Comparison of ENCODE assay signal across 1 cellular context in the genomic region with DNA sequence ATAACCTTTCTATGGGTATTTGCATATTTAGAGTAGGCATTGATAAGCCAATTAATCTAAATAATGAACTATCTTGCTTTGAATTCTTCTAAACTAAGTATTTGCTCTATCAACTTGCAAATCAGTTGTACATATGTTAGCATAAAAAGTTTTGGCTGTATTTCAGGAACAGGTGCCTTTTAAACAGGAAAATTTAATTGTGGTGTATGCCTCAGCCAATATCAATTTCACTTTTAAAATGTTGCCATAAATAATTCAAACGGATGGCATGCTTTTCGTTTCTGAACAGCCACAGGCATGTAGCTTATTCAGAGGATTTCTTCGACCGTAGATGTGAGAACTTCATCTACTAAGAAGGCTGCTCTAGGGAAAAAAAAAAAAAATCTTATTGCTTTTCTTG.
TF ChIP-seq lines count a peak whose summit lies in the region.

No MANE protein-coding gene starts in this region.

TF ChIP-seq in IMR-90, 13 proteins besides CTCF, POLR2A, EP300 and RAD21 (continued from another document):
- TF ChIP-seq, protein P1, sequence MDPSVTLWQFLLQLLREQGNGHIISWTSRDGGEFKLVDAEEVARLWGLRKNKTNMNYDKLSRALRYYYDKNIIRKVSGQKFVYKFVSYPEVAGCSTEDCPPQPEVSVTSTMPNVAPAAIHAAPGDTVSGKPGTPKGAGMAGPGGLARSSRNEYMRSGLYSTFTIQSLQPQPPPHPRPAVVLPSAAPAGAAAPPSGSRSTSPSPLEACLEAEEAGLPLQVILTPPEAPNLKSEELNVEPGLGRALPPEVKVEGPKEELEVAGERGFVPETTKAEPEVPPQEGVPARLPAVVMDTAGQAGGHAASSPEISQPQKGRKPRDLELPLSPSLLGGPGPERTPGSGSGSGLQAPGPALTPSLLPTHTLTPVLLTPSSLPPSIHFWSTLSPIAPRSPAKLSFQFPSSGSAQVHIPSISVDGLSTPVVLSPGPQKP (IDR thresholded peaks at IDR 0.05; ENCODE audit: borderline replicate concordance, low read depth, low read length): no peak
- TF ChIP-seq BHLHE40 (IDR thresholded peaks at IDR 0.05; ENCODE audit: low read depth, low read length) (no peak), MAZ (IDR thresholded peaks at IDR 0.05; ENCODE audit: borderline replicate concordance, low read depth, low read length) (no peak), FOS (IDR thresholded peaks at IDR 0.05; ENCODE audit: low read depth, low read length) (no peak), RCOR1 (IDR thresholded peaks at IDR 0.05; ENCODE audit: insufficient replicate concordance, low read length) (no peak), MXI1 (IDR thresholded peaks at IDR 0.05; ENCODE audit: borderline replicate concordance, low read depth, low read length) (no peak), RFX5 (IDR thresholded peaks at IDR 0.05; ENCODE audit: low read depth, low read length) (no peak)
- TF ChIP-seq, protein P2, sequence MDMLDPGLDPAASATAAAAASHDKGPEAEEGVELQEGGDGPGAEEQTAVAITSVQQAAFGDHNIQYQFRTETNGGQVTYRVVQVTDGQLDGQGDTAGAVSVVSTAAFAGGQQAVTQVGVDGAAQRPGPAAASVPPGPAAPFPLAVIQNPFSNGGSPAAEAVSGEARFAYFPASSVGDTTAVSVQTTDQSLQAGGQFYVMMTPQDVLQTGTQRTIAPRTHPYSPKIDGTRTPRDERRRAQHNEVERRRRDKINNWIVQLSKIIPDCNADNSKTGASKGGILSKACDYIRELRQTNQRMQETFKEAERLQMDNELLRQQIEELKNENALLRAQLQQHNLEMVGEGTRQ (IDR thresholded peaks at IDR 0.05; ENCODE audit: low read depth, low read length): no peak
